Comparison of ENCODE assay signal across 17 cellular contexts in genomic region chr1:248843687-248844086, GRCh38. TPM values are rescaled to one million over a fixed set of nuclear protein-coding genes. Genes with fewer than 3 reads are reported as not detected.
DNase-seq lines count a peak whose midpoint lies in the region; ATAC-seq, FAIRE-seq and TF ChIP-seq lines count a peak whose summit lies in the region.
"Had no signal": no experiment of that assay in that cellular context is flagged by ENCODE, and none has a peak within 500 bp of the region (broad histone marks: within the 10 kb centered on the region; RNA-seq: fewer than 3 reads in every experiment).

No MANE protein-coding gene starts in this region.

- intact Hi-C loops in Right ventricle myocardium superior (cut with DNase I) (no loop called here), right cardiac atrium (cut with DNase I) (no loop called here), GM12878 (cut with micrococcal nuclease; ENCODE audit: unreplicated experiment) (no loop called here)

- H2AK5ac ChIP-seq in mesendoderm (ENCODE audit: low read length), result no peak overlapping the region

- H2BK15ac ChIP-seq in mesendoderm (replicated peaks; ENCODE audit: low read depth), result no peak overlapping the region

- TF ChIP-seq RAD21 in GM12878 (IDR thresholded peaks at IDR 0.05; ENCODE audit: insufficient read depth, low read depth, low read length), result no peak

- H3K4me3 ChIP-seq in right cardiac atrium (ENCODE audit: low read length) (no peak overlapping the region), GM12878 (no peak overlapping the region), keratinocyte (ENCODE audit: control insufficient read depth in 2 of 3, extremely low read depth in 1 of 3, insufficient read depth in 2 of 3, low read depth in 1 of 3, low read length in 3 of 3) (no peak overlapping the region), smooth muscle cell (no peak overlapping the region), mesendoderm (ENCODE audit: low read length) (no peak overlapping the region)
- H3K4me3 ChIP-seq: A549 had no signal

- in situ Hi-C loops in GM12878 (cut with MboI), result no loop called here

- no peak overlapping the region for H3K4ac ChIP-seq in mesendoderm (ENCODE audit: low read depth, low read length)

- no peak overlapping the region for H3K4me2 ChIP-seq in GM12878 (ENCODE audit: control insufficient read depth, insufficient read depth)
- no peak overlapping the region for H3K4me2 ChIP-seq in keratinocyte (ENCODE audit: control insufficient read depth, extremely low read depth, insufficient read depth, low read depth, low read length)
- no peak overlapping the region for H3K4me2 ChIP-seq in smooth muscle cell
- no peak overlapping the region for H3K4me2 ChIP-seq in mesendoderm (ENCODE audit: low read length)
- H3K4me2 ChIP-seq: A549 had no signal

- H3K9me3 ChIP-seq in right cardiac atrium (ENCODE audit: control insufficient read depth, low read length) (no peaks in the 10 kb centered on the region), GM12878 (replicated peaks; ENCODE audit: control insufficient read depth, insufficient read depth, low read length) (no peaks in the 10 kb centered on the region), keratinocyte (ENCODE audit: control insufficient read depth, low read depth, low read length) (no peaks in the 10 kb centered on the region), smooth muscle cell (replicated peaks; ENCODE audit: low read depth) (no peaks in the 10 kb centered on the region)
- H3K9me3 ChIP-seq: A549, BE2C had no signal

- no peak overlapping the region for H3K23ac ChIP-seq in mesendoderm (ENCODE audit: low read length)

- DNase-seq in Right ventricle myocardium superior (no peak), right cardiac atrium (no peak), GM12878 (ENCODE audit: low read depth, low spot score) (no peak), keratinocyte (ENCODE audit: low read depth, low spot score) (no peak), smooth muscle cell (lab: John Stamatoyannopoulos, UW; ENCODE audit: unreplicated experiment) (no peak), mesendoderm (no peak), cerebellar nuclear complex (lab: John Stamatoyannopoulos, UW) (no peak)
- DNase-seq: BE2C; CD4-positive, alpha-beta memory T cell; DMS79; GOT3; H9 had no signal

- H3K27me3 ChIP-seq in right cardiac atrium (ENCODE audit: control insufficient read depth, insufficient read depth), result no peaks in the 10 kb centered on the region
- no peaks in the 10 kb centered on the region for H3K27me3 ChIP-seq in GM12878 (replicated peaks in 1 of 2; ENCODE audit: control insufficient read depth in 2 of 2, insufficient read depth in 2 of 2, low read length in 1 of 2)
- no peaks in the 10 kb centered on the region for H3K27me3 ChIP-seq in keratinocyte (ENCODE audit: control insufficient read depth, extremely low read depth, insufficient read depth, low read length)
- no peaks in the 10 kb centered on the region for H3K27me3 ChIP-seq in smooth muscle cell (ENCODE audit: low read depth)
- no peaks in the 10 kb centered on the region for H3K27me3 ChIP-seq in mesendoderm (ENCODE audit: insufficient read depth, low read length, poor library complexity)
- H3K27me3 ChIP-seq: BE2C had no signal

- no peak overlapping the region for H4K8ac ChIP-seq in mesendoderm (ENCODE audit: low read depth, low read length)

- no peak for FAIRE-seq in GM12878 (lab: Jason Lieb, UNC)
- no peak for FAIRE-seq in keratinocyte (lab: Jason Lieb, UNC)
- FAIRE-seq: A549, HepG2, HTR-8/SVneo had no signal

- H3K56ac ChIP-seq in mesendoderm (ENCODE audit: low read length), result no peak overlapping the region

- dilution Hi-C loops in keratinocyte (cut with MboI; ENCODE audit: extremely low pct_ligation_motif_present, low sequenced_read_pairs), result no loop called here

- peaks cover 42% of the 10 kb centered on the region for H3K79me2 ChIP-seq in GM12878 (ENCODE audit: control insufficient read depth, insufficient read depth, low read length)
- H3K79me2 ChIP-seq in keratinocyte (ENCODE audit: control insufficient read depth, insufficient read depth, low read length), result peaks cover 17% of the 10 kb centered on the region
- H3K79me2 ChIP-seq in smooth muscle cell (ENCODE audit: low read depth), result peaks cover 52% of the 10 kb centered on the region
- H3K79me2 ChIP-seq in mesendoderm (ENCODE audit: control insufficient read depth, insufficient read depth, low read length), result peaks cover 6% of the 10 kb centered on the region

- no peak overlapping the region for H3K27ac ChIP-seq in right cardiac atrium (ENCODE audit: low read length)
- H3K27ac ChIP-seq in GM12878 (ENCODE audit: control insufficient read depth, insufficient read depth), result 0 out of 2 replicates have a peak overlapping the region, but pooled peaks have one; percentile 6
- H3K27ac ChIP-seq in keratinocyte (ENCODE audit: control insufficient read depth, insufficient read depth, low read length), result peak overlapping the region; percentile 91
- H3K27ac ChIP-seq in smooth muscle cell (ENCODE audit: low read depth), result peak overlapping the region; percentile 80
- H3K27ac ChIP-seq in mesendoderm (ENCODE audit: low read depth, low read length), result no peak overlapping the region
- H3K27ac ChIP-seq: A549, C4-2B had no signal

- RAD21 ChIA-PET in GM12878 (lab: Charles Lee; ENCODE audit: unreplicated experiment), result interaction anchor here (0.7 to 3.2 kb wide), 2 partner anchors 15 to 18 kb away, joined by 3 to 25 read pairs; partner anchors contain the start of genes SH3BP5L and ZNF692

- H3K79me1 ChIP-seq in mesendoderm (ENCODE audit: low read length), result peaks cover 4% of the 10 kb centered on the region

- H2BK120ac ChIP-seq in mesendoderm (ENCODE audit: low read depth, low read length), result no peak overlapping the region

- TF ChIP-seq CTCF in GM12878 (IDR thresholded peaks at IDR 0.05 in 2 of 3, conservative IDR thresholded peaks at IDR 0.05 in 1 of 3; ENCODE audit: control insufficient read depth in 2 of 3, extremely low read depth in 1 of 3, insufficient read depth in 1 of 3, low read depth in 3 of 3, low read length in 3 of 3) (no peak), keratinocyte (optimal IDR thresholded peaks at IDR 0.05 in 1 of 3, IDR thresholded peaks at IDR 0.05 in 1 of 3, conservative IDR thresholded peaks at IDR 0.05 in 1 of 3; ENCODE audit: extremely low read depth in 1 of 3, insufficient read depth in 2 of 3, low read length in 3 of 3) (no peak), smooth muscle cell (IDR thresholded peaks at IDR 0.05; ENCODE audit: borderline replicate concordance, insufficient read depth, poor library complexity, severe bottlenecking) (no peak)

- CTCF ChIA-PET in GM12878 (lab: Yijun Ruan, JAX), result interaction anchor here (1.5 to 4.8 kb wide), 3 partner anchors 13 to 17 kb away, joined by 6 to 52 read pairs (median 9); partner anchors contain the start of genes SH3BP5L and ZNF692

- POLR2A ChIA-PET in GM12878 (lab: Charles Lee), result interaction anchor here (1.7 to 3.4 kb wide), 2 partner anchors 16 to 17 kb away, joined by 5 to 28 read pairs; partner anchors contain the start of genes SH3BP5L and ZNF692

- H3K36me3 ChIP-seq in GM12878 (ENCODE audit: control insufficient read depth in 2 of 2, insufficient read depth in 2 of 2, low read length in 1 of 2) (peaks cover 19 to 23% of the 10 kb centered on the region in 2 experiments), keratinocyte (ENCODE audit: control insufficient read depth in 2 of 2, extremely low read depth in 1 of 2, insufficient read depth in 2 of 2, low read length in 2 of 2) (peaks cover 11 to 12% of the 10 kb centered on the region in 2 experiments), smooth muscle cell (ENCODE audit: low read depth) (no peaks in the 10 kb centered on the region), mesendoderm (ENCODE audit: control insufficient read depth, insufficient read depth, low read length) (no peaks in the 10 kb centered on the region)

- H2AFZ ChIP-seq in GM12878 (ENCODE audit: control insufficient read depth, low read depth, low read length) (no peak overlapping the region), keratinocyte (ENCODE audit: control insufficient read depth, low read length) (no peak overlapping the region), smooth muscle cell (ENCODE audit: low read depth) (no peak overlapping the region)

- no peak overlapping the region for H3K18ac ChIP-seq in mesendoderm (ENCODE audit: low read length)

- SMC1A ChIA-PET in GM12878 (lab: Charles Lee; ENCODE audit: uncharacterized antibody, unreplicated experiment), result interaction anchor here (0.9 to 2.6 kb wide), 4 partner anchors 15 to 38 kb away, joined by 3 to 9 read pairs (median 4); partner anchors contain the start of gene ZNF692

- no peak for TF ChIP-seq EP300 in GM12878 (IDR thresholded peaks at IDR 0.05; ENCODE audit: borderline replicate concordance in 1 of 2, control insufficient read depth in 1 of 2, low read depth in 2 of 2, low read length in 2 of 2)

- WGBS in right cardiac atrium, result 83% methylated on average over 3 of the region's 3 CpGs
- 58% methylated on average over 3 of the region's 3 CpGs for WGBS in GM12878 (ENCODE audit: insufficient coverage, insufficient replicate concordance, low lambda C conversion rate, missing lambda C conversion rate)
- 96% methylated on average over 3 of the region's 3 CpGs for WGBS in smooth muscle cell (ENCODE audit: low lambda C conversion rate)
- no CpG with 5 or more reads among the region's 3 CpGs for WGBS in mesendoderm (ENCODE audit: extremely low coverage, insufficient coverage, low lambda C conversion rate)

- H4K20me1 ChIP-seq in GM12878 (ENCODE audit: control insufficient read depth, insufficient read depth) (no peaks in the 10 kb centered on the region), keratinocyte (ENCODE audit: control insufficient read depth, extremely low read depth, insufficient read depth, low read length) (no peaks in the 10 kb centered on the region), smooth muscle cell (ENCODE audit: low read depth) (peaks cover 49% of the 10 kb centered on the region)

- H3K4me1 ChIP-seq in right cardiac atrium (ENCODE audit: control insufficient read depth, insufficient read depth, low read length), result peaks cover 9% of the 10 kb centered on the region
- peaks cover 10% of the 10 kb centered on the region for H3K4me1 ChIP-seq in GM12878 (ENCODE audit: control insufficient read depth, insufficient read depth, low read length)
- peaks cover 28% of the 10 kb centered on the region for H3K4me1 ChIP-seq in keratinocyte (ENCODE audit: control insufficient read depth, extremely low read depth, insufficient read depth, low read length)
- peaks cover 6% of the 10 kb centered on the region for H3K4me1 ChIP-seq in smooth muscle cell (ENCODE audit: low read depth)
- peaks cover 1% of the 10 kb centered on the region for H3K4me1 ChIP-seq in mesendoderm (ENCODE audit: control insufficient read depth, low read depth, low read length)
- H3K4me1 ChIP-seq: BE2C had no signal

- no peak for TF ChIP-seq POLR2A in GM12878 (IDR thresholded peaks at IDR 0.05; ENCODE audit: low read depth, low read length)

- ATAC-seq in Right ventricle myocardium superior (ENCODE audit: poor library complexity) (peak; percentile 32), right cardiac atrium (no peak), GM12878 (no peak), HG02588 (IDR thresholded peaks at IDR 0.05; ENCODE audit: unreplicated experiment) (no peak)
- ATAC-seq: A549, HepG2 had no signal

- no peak overlapping the region for H3K9ac ChIP-seq in GM12878 (ENCODE audit: control insufficient read depth, insufficient read depth, low read length)
- H3K9ac ChIP-seq in keratinocyte (ENCODE audit: control insufficient read depth, extremely low read depth, insufficient read depth, low read length), result peak overlapping the region; percentile 15
- no peak overlapping the region for H3K9ac ChIP-seq in smooth muscle cell (ENCODE audit: low read depth)
- no peak overlapping the region for H3K9ac ChIP-seq in mesendoderm (ENCODE audit: low read length)

- BruUV-seq in GM12878 (replicated peaks; lab: Mats Ljungman, UMichigan), result no TSS peak

- H3F3A ChIP-seq in smooth muscle cell (ENCODE audit: low read depth), result peaks cover 5% of the 10 kb centered on the region

- H3K9me1 ChIP-seq in keratinocyte (ENCODE audit: control insufficient read depth, extremely low read depth, insufficient read depth, low read length), result no peaks in the 10 kb centered on the region

- no peak overlapping the region for H2BK5ac ChIP-seq in mesendoderm (ENCODE audit: low read length)

- H4K5ac ChIP-seq in mesendoderm (ENCODE audit: low read length), result no peak overlapping the region

RNA-seq across cellular contexts. Expression of gene ZNF672, which starts 5.7 kb away (rescaled TPM):
- total RNA-seq in Right ventricle myocardium superior, result 41.7 TPM
- 10 to 100 TPM; 34.6 to 52.7 (median 40.5) TPM for total RNA-seq in right cardiac atrium
- 29.3 TPM for polyA plus RNA-seq in right cardiac atrium
- 39.8 and 45.8 TPM in 2 replicates for total RNA-seq in GM12878 (2013; cell fraction: nucleolus; rRNA removed)
- 37.9 and 43.5 TPM in 2 replicates for total RNA-seq in GM12878 (2014; rRNA removed)
- total RNA-seq in GM12878 (2014; rRNA removed; fragmentation: Illumina TruSeq; extraction: Trizol), result 13.9 and 14.1 TPM in 2 replicates
- 48.6 and 51.3 TPM in 2 replicates for total RNA-seq in GM12878 (2021)
- 14.2 TPM for polyA plus RNA-seq in GM12878 (2011; ENCODE audit: low read depth)
- polyA plus RNA-seq in GM12878 (2011; rRNA removed), result 33.7 and 48.7 TPM in 2 replicates
- 66.9 and 77.2 TPM in 2 replicates for polyA plus RNA-seq in GM12878 (2011; cell fraction: cytosol; rRNA removed)
- 66.8 and 67.5 TPM in 2 replicates for polyA plus RNA-seq in GM12878 (2011; cell fraction: nucleus; rRNA removed)
- 20.5 and 27.5 TPM in 2 replicates for polyA plus RNA-seq in GM12878 (2012)
- 13.6 and 17.2 TPM in 2 replicates for polyA plus RNA-seq in GM12878 (2014; fragmentation: Illumina TruSeq; extraction: Trizol)
- 1 to 10 TPM; 2.9 to 5.2 TPM for polyA plus RNA-seq in GM12878 (2014; fragmentation: Nextera tagmentation; extraction: Ambion mirVana)
- 39.4 and 45.6 TPM in 2 replicates for polyA plus RNA-seq in GM12878 (2014; rRNA removed)
- polyA plus RNA-seq in GM12878 (2016; fragmentation: Nextera tagmentation; extraction: Ambion mirVana), result 10 to 100 TPM; 40.2 to 41.7 TPM
- 54.7 and 63.1 TPM in 2 replicates for polyA minus RNA-seq in GM12878 (2011; rRNA and poly(A)+ RNA removed)
- 24.5 and 27.1 TPM in 2 replicates for polyA minus RNA-seq in GM12878 (2011; cell fraction: cytosol; rRNA and poly(A)+ RNA removed)
- 27.1 and 47.3 TPM in 2 replicates for polyA minus RNA-seq in GM12878 (2011; cell fraction: nucleus; rRNA and poly(A)+ RNA removed)
- 12.6 to 16.9 TPM (median 15.4 TPM) in 3 replicates for polyA plus RNA-seq in keratinocyte
- polyA plus RNA-seq in keratinocyte (2011; ENCODE audit: low read depth), result 2.9 TPM
- polyA plus RNA-seq in keratinocyte (2011; cell fraction: cytosol; rRNA removed), result 11.3 and 12.8 TPM in 2 replicates
- polyA plus RNA-seq in keratinocyte (2011; cell fraction: nucleus; rRNA removed), result 15.4 and 15.6 TPM in 2 replicates
- polyA plus RNA-seq in keratinocyte (2012; ENCODE audit: low replicate concordance), result 11.2 and 12.4 TPM in 2 replicates
- 14.9 to 19.9 TPM (median 19.3 TPM) in 3 replicates for polyA minus RNA-seq in keratinocyte
- polyA minus RNA-seq in keratinocyte (2011; cell fraction: cytosol; rRNA and poly(A)+ RNA removed), result 24.6 TPM
- 11.7 and 12.8 TPM in 2 replicates for polyA minus RNA-seq in keratinocyte (2011; cell fraction: nucleus; rRNA and poly(A)+ RNA removed)
- total RNA-seq in smooth muscle cell, result 22.6 and 28.7 TPM in 2 replicates
- polyA plus RNA-seq in smooth muscle cell, result 20.1 and 25.8 TPM in 2 replicates
- 19.2 TPM for polyA plus RNA-seq in mesendoderm (2013, experiment 1 of 2)
- polyA plus RNA-seq in mesendoderm (2013, experiment 2 of 2), result 18.9 TPM

RNA-seq across cellular contexts. Expression of gene ZNF692, which starts 15.2 kb away (rescaled TPM):
- total RNA-seq in Right ventricle myocardium superior, result 20.4 TPM
- total RNA-seq in right cardiac atrium, result 10 to 100 TPM; 12.8 to 27.2 (median 19.6) TPM
- polyA plus RNA-seq in right cardiac atrium, result 24.4 TPM
- total RNA-seq in GM12878 (2013; cell fraction: nucleolus; rRNA removed), result 143 and 171 TPM in 2 replicates
- total RNA-seq in GM12878 (2014; rRNA removed), result 31.7 and 33.0 TPM in 2 replicates
- 19.5 and 20.6 TPM in 2 replicates for total RNA-seq in GM12878 (2014; rRNA removed; fragmentation: Illumina TruSeq; extraction: Trizol)
- total RNA-seq in GM12878 (2021), result 41.3 and 45.3 TPM in 2 replicates
- 16.5 TPM for polyA plus RNA-seq in GM12878 (2011; ENCODE audit: low read depth)
- 39.8 and 56.1 TPM in 2 replicates for polyA plus RNA-seq in GM12878 (2011; rRNA removed)
- polyA plus RNA-seq in GM12878 (2011; cell fraction: cytosol; rRNA removed), result 67.6 and 94.1 TPM in 2 replicates
- 705 and 770 TPM in 2 replicates for polyA plus RNA-seq in GM12878 (2011; cell fraction: nucleus; rRNA removed)
- polyA plus RNA-seq in GM12878 (2012), result 30.1 and 49.9 TPM in 2 replicates
- polyA plus RNA-seq in GM12878 (2014; fragmentation: Illumina TruSeq; extraction: Trizol), result 20.1 and 28.9 TPM in 2 replicates
- 10 to 100 TPM in 1 of 2 experiments, 1 to 10 TPM in 1; 5.3 to 18.5 TPM for polyA plus RNA-seq in GM12878 (2014; fragmentation: Nextera tagmentation; extraction: Ambion mirVana)
- 76.6 and 85.1 TPM in 2 replicates for polyA plus RNA-seq in GM12878 (2014; rRNA removed)
- 10 to 100 TPM; 40.8 to 41.6 TPM for polyA plus RNA-seq in GM12878 (2016; fragmentation: Nextera tagmentation; extraction: Ambion mirVana)
- 14.0 and 24.7 TPM in 2 replicates for polyA minus RNA-seq in GM12878 (2011; rRNA and poly(A)+ RNA removed)
- 11.0 and 11.6 TPM in 2 replicates for polyA minus RNA-seq in GM12878 (2011; cell fraction: cytosol; rRNA and poly(A)+ RNA removed)
- polyA minus RNA-seq in GM12878 (2011; cell fraction: nucleus; rRNA and poly(A)+ RNA removed), result 50.4 and 75.1 TPM in 2 replicates
- 18.7 to 48.9 TPM (median 27.0 TPM) in 3 replicates for polyA plus RNA-seq in keratinocyte
- 7.4 TPM for polyA plus RNA-seq in keratinocyte (2011; ENCODE audit: low read depth)
- 11.4 TPM in 2 replicates for polyA plus RNA-seq in keratinocyte (2011; cell fraction: cytosol; rRNA removed)
- polyA plus RNA-seq in keratinocyte (2011; cell fraction: nucleus; rRNA removed), result 207 and 235 TPM in 2 replicates
- 17.6 and 43.9 TPM in 2 replicates for polyA plus RNA-seq in keratinocyte (2012; ENCODE audit: low replicate concordance)
- polyA minus RNA-seq in keratinocyte, result 12.8 to 14.5 TPM (median 13.8 TPM) in 3 replicates
- 15.2 TPM for polyA minus RNA-seq in keratinocyte (2011; cell fraction: cytosol; rRNA and poly(A)+ RNA removed)
- polyA minus RNA-seq in keratinocyte (2011; cell fraction: nucleus; rRNA and poly(A)+ RNA removed), result 22.2 and 23.7 TPM in 2 replicates
- 10.4 and 24.8 TPM in 2 replicates for total RNA-seq in smooth muscle cell
- polyA plus RNA-seq in smooth muscle cell, result 25.9 and 40.5 TPM in 2 replicates
- polyA plus RNA-seq in mesendoderm (2013, experiment 1 of 2), result 15.1 TPM
- polyA plus RNA-seq in mesendoderm (2013, experiment 2 of 2), result 15.0 TPM

RNA-seq across cellular contexts. Expression of gene SH3BP5L, which starts 18.0 kb away (rescaled TPM):
- 19.8 TPM for total RNA-seq in Right ventricle myocardium superior
- 10 to 100 TPM; 15.3 to 20.8 (median 18.0) TPM for total RNA-seq in right cardiac atrium
- 18.0 TPM for polyA plus RNA-seq in right cardiac atrium
- total RNA-seq in GM12878 (2013; cell fraction: nucleolus; rRNA removed), result 40.1 and 48.2 TPM in 2 replicates
- 14.3 and 16.7 TPM in 2 replicates for total RNA-seq in GM12878 (2014; rRNA removed)
- total RNA-seq in GM12878 (2014; rRNA removed; fragmentation: Illumina TruSeq; extraction: Trizol), result 9.6 and 10.4 TPM in 2 replicates
- 16.8 and 19.1 TPM in 2 replicates for total RNA-seq in GM12878 (2021)
- polyA plus RNA-seq in GM12878 (2011; ENCODE audit: low read depth), result 4.1 TPM
- 15.4 and 22.8 TPM in 2 replicates for polyA plus RNA-seq in GM12878 (2011; rRNA removed)
- polyA plus RNA-seq in GM12878 (2011; cell fraction: cytosol; rRNA removed), result 27.9 and 32.8 TPM in 2 replicates
- polyA plus RNA-seq in GM12878 (2011; cell fraction: nucleus; rRNA removed), result 68.4 and 69.3 TPM in 2 replicates
- polyA plus RNA-seq in GM12878 (2012), result 6.9 and 9.9 TPM in 2 replicates
- 6.5 and 11.4 TPM in 2 replicates for polyA plus RNA-seq in GM12878 (2014; fragmentation: Illumina TruSeq; extraction: Trizol)
- 1 to 10 TPM; 1.1 to 1.6 TPM for polyA plus RNA-seq in GM12878 (2014; fragmentation: Nextera tagmentation; extraction: Ambion mirVana)
- polyA plus RNA-seq in GM12878 (2014; rRNA removed), result 16.1 and 17.4 TPM in 2 replicates
- 1 to 10 TPM; 2.1 TPM for polyA plus RNA-seq in GM12878 (2016; fragmentation: Nextera tagmentation; extraction: Ambion mirVana)
- polyA minus RNA-seq in GM12878 (2011; rRNA and poly(A)+ RNA removed), result 21.9 and 25.0 TPM in 2 replicates
- polyA minus RNA-seq in GM12878 (2011; cell fraction: cytosol; rRNA and poly(A)+ RNA removed), result 5.5 and 7.5 TPM in 2 replicates
- 22.6 and 39.8 TPM in 2 replicates for polyA minus RNA-seq in GM12878 (2011; cell fraction: nucleus; rRNA and poly(A)+ RNA removed)
- 13.2 to 21.2 TPM (median 17.3 TPM) in 3 replicates for polyA plus RNA-seq in keratinocyte
- polyA plus RNA-seq in keratinocyte (2011; ENCODE audit: low read depth), result 7.3 TPM
- polyA plus RNA-seq in keratinocyte (2011; cell fraction: cytosol; rRNA removed), result 13.4 and 16.9 TPM in 2 replicates
- polyA plus RNA-seq in keratinocyte (2011; cell fraction: nucleus; rRNA removed), result 29.2 TPM in 2 replicates
- polyA plus RNA-seq in keratinocyte (2012; ENCODE audit: low replicate concordance), result 11.7 and 17.9 TPM in 2 replicates
- 15.0 to 26.4 TPM (median 20.5 TPM) in 3 replicates for polyA minus RNA-seq in keratinocyte
- polyA minus RNA-seq in keratinocyte (2011; cell fraction: cytosol; rRNA and poly(A)+ RNA removed), result 18.4 TPM
- polyA minus RNA-seq in keratinocyte (2011; cell fraction: nucleus; rRNA and poly(A)+ RNA removed), result 12.1 and 15.7 TPM in 2 replicates
- 14.7 and 18.6 TPM in 2 replicates for total RNA-seq in smooth muscle cell
- polyA plus RNA-seq in smooth muscle cell, result 5.5 and 7.4 TPM in 2 replicates
- 14.0 TPM for polyA plus RNA-seq in mesendoderm (2013, experiment 1 of 2)
- polyA plus RNA-seq in mesendoderm (2013, experiment 2 of 2), result 13.8 TPM

Comparison
In these comparisons a context has a peak if more than half of its experiments do, and no peak if none do; other contexts are left out.
1. H3K27ac ChIP-seq: peak in GM12878 (single experiment), keratinocyte (single experiment) and smooth muscle cell (single experiment); none in right cardiac atrium (single experiment) and mesendoderm (single experiment).